ENCODE assay signal across 9 cellular contexts in genomic region chr4:153116101-153116680, GRCh38.
DNase-seq lines count a peak whose midpoint lies in the region; ATAC-seq and TF ChIP-seq lines count a peak whose summit lies in the region.
"Had no signal": no experiment of that assay in that cellular context is flagged by ENCODE, and none has a peak within 500 bp of the region (broad histone marks: within the 10 kb centered on the region; RNA-seq: fewer than 3 reads in every experiment).

No MANE protein-coding gene starts in this region.

- no peak overlapping the region for H4K5ac ChIP-seq in mesendoderm (ENCODE audit: low read length)

- no peak overlapping the region for H2BK120ac ChIP-seq in mesendoderm (ENCODE audit: low read depth, low read length)

- no CpG with 5 or more reads among the region's 6 CpGs for WGBS in mesendoderm (ENCODE audit: extremely low coverage, insufficient coverage, low lambda C conversion rate)

- DNase-seq in GM12864 (ENCODE audit: low read depth) (no peak), NB4 (ENCODE audit: low read depth) (no peak), mesendoderm (no peak), midbrain (lab: John Stamatoyannopoulos, UW) (no peak)
- DNase-seq: NCI-H187 had no signal

- TF ChIP-seq POLR2A in NB4 (IDR thresholded peaks at IDR 0.05; ENCODE audit: extremely low read depth, insufficient read length) = no peak

- H3K4ac ChIP-seq in mesendoderm (ENCODE audit: low read depth, low read length) = no peak overlapping the region

- H3K4me3 ChIP-seq in GM12864 (ENCODE audit: low read depth, low read length) (peak overlapping the region; percentile 12; the same call in 1 of the 2 replicates), NB4 (ENCODE audit: low read depth, low read length) (peak overlapping the region; percentile 28), endocrine pancreas (ENCODE audit: control insufficient read depth, insufficient read depth, low read length) (peak overlapping the region; percentile 41), skeletal muscle satellite cell (ENCODE audit: low read length) (peak overlapping the region; percentile 64), mesendoderm (ENCODE audit: low read length) (no peak overlapping the region)

- no peak overlapping the region for H2BK15ac ChIP-seq in mesendoderm (replicated peaks; ENCODE audit: low read depth)

- no peaks in the 10 kb centered on the region for H3K79me1 ChIP-seq in mesendoderm (ENCODE audit: low read length)

- H3K79me2 ChIP-seq in mesendoderm (ENCODE audit: control insufficient read depth, insufficient read depth, low read length) = no peaks in the 10 kb centered on the region

- H3K4me2 ChIP-seq in skeletal muscle satellite cell (ENCODE audit: low read length) (peak overlapping the region; percentile 83), mesendoderm (ENCODE audit: low read length) (no peak overlapping the region)

- TF ChIP-seq CTCF in GM12864 (IDR thresholded peaks at IDR 0.05; ENCODE audit: low read depth, low read length, missing control alignments) (no peak), NB4 (IDR thresholded peaks at IDR 0.05; ENCODE audit: low read depth, low read length) (no peak)

- no peaks in the 10 kb centered on the region for H3K4me1 ChIP-seq in endocrine pancreas (ENCODE audit: control insufficient read depth, insufficient read depth, low read length)
- peaks cover 16% of the 10 kb centered on the region for H3K4me1 ChIP-seq in skeletal muscle satellite cell (ENCODE audit: control insufficient read depth, insufficient read depth, low read length)
- H3K4me1 ChIP-seq in mesendoderm (ENCODE audit: control insufficient read depth, low read depth, low read length) = no peaks in the 10 kb centered on the region

- H3K9me3 ChIP-seq in endocrine pancreas (ENCODE audit: control insufficient read depth, low read length) (no peaks in the 10 kb centered on the region), skeletal muscle satellite cell (replicated peaks; ENCODE audit: low read length) (no peaks in the 10 kb centered on the region)

- H2AK5ac ChIP-seq in mesendoderm (ENCODE audit: low read length) = no peak overlapping the region

- H3K9ac ChIP-seq in endocrine pancreas (ENCODE audit: control insufficient read depth, insufficient read depth, low read length) (no peak overlapping the region), skeletal muscle satellite cell (ENCODE audit: low read depth, low read length) (peak overlapping the region; percentile 72), mesendoderm (ENCODE audit: low read length) (no peak overlapping the region)

- no peak overlapping the region for H3K18ac ChIP-seq in mesendoderm (ENCODE audit: low read length)

- no peak overlapping the region for H3K56ac ChIP-seq in mesendoderm (ENCODE audit: low read length)

- H2BK5ac ChIP-seq in mesendoderm (ENCODE audit: low read length) = no peak overlapping the region

- H3K23ac ChIP-seq in mesendoderm (ENCODE audit: low read length) = no peak overlapping the region

- H3K27me3 ChIP-seq in endocrine pancreas (ENCODE audit: control insufficient read depth, insufficient read depth, low read length) (no peaks in the 10 kb centered on the region), skeletal muscle satellite cell (ENCODE audit: control insufficient read depth, insufficient read depth, low read length) (peaks cover 7% of the 10 kb centered on the region), mesendoderm (ENCODE audit: insufficient read depth, low read length, poor library complexity) (no peaks in the 10 kb centered on the region)

- H3K36me3 ChIP-seq in endocrine pancreas (ENCODE audit: control insufficient read depth, insufficient read depth, low read length) (no peaks in the 10 kb centered on the region), skeletal muscle satellite cell (ENCODE audit: insufficient read depth, low read length) (no peaks in the 10 kb centered on the region), mesendoderm (ENCODE audit: control insufficient read depth, insufficient read depth, low read length) (no peaks in the 10 kb centered on the region)

- ATAC-seq in HG03378 (IDR thresholded peaks at IDR 0.05; ENCODE audit: unreplicated experiment) (no peak), GM18520 (IDR thresholded peaks at IDR 0.05; ENCODE audit: unreplicated experiment) (no peak)

- no peak overlapping the region for H3K27ac ChIP-seq in mesendoderm (ENCODE audit: low read depth, low read length)

- no peak overlapping the region for H4K8ac ChIP-seq in mesendoderm (ENCODE audit: low read depth, low read length)
